In the genomic region with DNA sequence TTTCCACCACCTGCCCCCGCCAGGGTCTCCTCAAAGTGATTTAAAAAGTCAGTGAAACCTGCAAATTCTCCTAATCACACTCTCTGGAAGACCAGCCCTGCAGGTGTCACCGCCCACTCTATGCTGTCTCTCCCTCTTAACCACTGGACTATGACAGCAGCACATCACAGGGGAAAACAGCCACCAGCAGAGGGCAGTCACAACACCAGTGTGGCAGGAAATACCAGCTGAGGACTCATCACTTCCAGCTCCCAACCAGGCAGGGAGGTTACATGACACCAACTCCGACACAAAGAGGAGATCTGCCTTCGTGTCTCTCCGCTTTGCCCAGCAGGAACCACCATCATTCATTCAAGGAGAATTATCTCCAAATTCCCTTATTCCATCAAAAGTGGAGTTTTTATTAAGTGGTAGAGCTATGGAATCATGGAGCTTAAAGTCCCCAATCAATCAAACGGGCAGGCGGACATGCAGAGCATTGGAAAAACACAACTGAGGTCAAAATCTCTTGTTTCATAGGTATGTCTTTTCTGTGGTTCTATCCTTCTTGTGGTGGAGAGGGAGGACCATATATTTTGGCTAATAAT, we compare ENCODE assay signal across 8 cellular contexts.
DNase-seq lines count a peak whose midpoint lies in the region; ATAC-seq, FAIRE-seq and TF ChIP-seq lines count a peak whose summit lies in the region.

No MANE protein-coding gene starts in this region.

- in situ Hi-C loops in GM12878 (cut with MboI) = loop anchor here (5.0 kb wide), 1 partner anchor 109 kb away; no protein-coding TSS in a partner anchor

- TF ChIP-seq POLR2A in GM12878 (IDR thresholded peaks at IDR 0.05; ENCODE audit: low read depth, low read length) (no peak), spleen (IDR thresholded peaks at IDR 0.05) (no peak)

- no peaks in the 10 kb centered on the region for H4K20me1 ChIP-seq in GM12878 (ENCODE audit: control insufficient read depth, insufficient read depth)

- no peaks in the 10 kb centered on the region for H3K27me3 ChIP-seq in GM12878 (replicated peaks in 1 of 2; ENCODE audit: control insufficient read depth in 2 of 2, insufficient read depth in 2 of 2, low read length in 1 of 2)
- H3K27me3 ChIP-seq in iPS-20b (ENCODE audit: insufficient read depth, low read length) = no peaks in the 10 kb centered on the region
- no peaks in the 10 kb centered on the region for H3K27me3 ChIP-seq in spleen (replicated peaks in 1 of 7)

- RAD21 ChIA-PET in GM12878 (lab: Charles Lee; ENCODE audit: unreplicated experiment) = interaction anchor here (0.5 to 2.4 kb wide), 11 partner anchors 17 to 1306 kb away, joined by 3 to 17 read pairs (median 4); no protein-coding TSS in a partner anchor

- H3K36me3 ChIP-seq in GM12878 (ENCODE audit: control insufficient read depth in 2 of 2, insufficient read depth in 2 of 2, low read length in 1 of 2) = no peaks in the 10 kb centered on the region; a peak in 1 of 4 replicates
- H3K36me3 ChIP-seq in iPS-20b (ENCODE audit: insufficient read depth, low read depth, low read length) = 0 out of 2 replicates have a peak, but pooled peaks cover 8% of the 10 kb centered on the region
- peaks cover 0 to 5% (median 0%) of the 10 kb centered on the region in 6 donors for H3K36me3 ChIP-seq in spleen

- 55% methylated on average over 7 of the region's 7 CpGs for WGBS in GM12878 (ENCODE audit: insufficient coverage, insufficient replicate concordance, low lambda C conversion rate, missing lambda C conversion rate)
- 69 to 76% (median 75%) methylated on average over 7 of the region's 7 CpGs for WGBS in spleen, 5 donors

- ATAC-seq in HG02623 (IDR thresholded peaks at IDR 0.05; ENCODE audit: unreplicated experiment) = peak; percentile 67
- ATAC-seq in GM12878 = peak; percentile 86

- DNase-seq in GM10266 (ENCODE audit: extremely low spot score) (peak; percentile 65), NCI-H146 treated with DMSO at 0.1 percent for 48 hours (lab: John Stamatoyannopoulos, UW; ENCODE audit: unreplicated experiment) (peak; percentile 89), T-helper 9 cell (peak; percentile 41), GM12878 (ENCODE audit: low read depth, low spot score) (peak; percentile 64), spleen (peak; percentile 90), NCI-H1105 (lab: John Stamatoyannopoulos, UW) (no peak)

- TF ChIP-seq CTCF in GM10266 (IDR thresholded peaks at IDR 0.05; ENCODE audit: control insufficient read depth, insufficient read depth, low read depth, missing control alignments) (peak; percentile 78), GM12878 (IDR thresholded peaks at IDR 0.05 in 2 of 3, conservative IDR thresholded peaks at IDR 0.05 in 1 of 3; ENCODE audit: control insufficient read depth in 2 of 3, extremely low read depth in 1 of 3, insufficient read depth in 1 of 3, low read depth in 3 of 3, low read length in 3 of 3) (peak; percentile 67 to 87 (median 78)), spleen (IDR thresholded peaks at IDR 0.05 in 8 of 11, conservative IDR thresholded peaks at IDR 0.05 in 3 of 11) (peak; percentile 44 to 84 (median 70))

- POLR2A ChIA-PET in GM12878 (lab: Charles Lee) = interaction anchor here (0.9 kb wide), 1 partner anchor 29 kb away, joined by 3 read pairs; no protein-coding TSS in a partner anchor

- FAIRE-seq in GM12878 (lab: Jason Lieb, UNC) = peak; percentile 74

- H3K4me2 ChIP-seq in GM12878 (ENCODE audit: control insufficient read depth, insufficient read depth) = peak overlapping the region; percentile 46

- CTCF ChIA-PET in GM12878 (lab: Yijun Ruan, JAX) = interaction anchor here (0.6 to 11.5 kb wide), 43 partner anchors 8 to 816 kb away, joined by 3 to 224 read pairs (median 4); no protein-coding TSS in a partner anchor

- H2AFZ ChIP-seq in GM12878 (ENCODE audit: control insufficient read depth, low read depth, low read length) = peak overlapping the region; percentile 22; the same call in 1 of the 2 replicates

- no peak overlapping the region for H3K9ac ChIP-seq in GM12878 (ENCODE audit: control insufficient read depth, insufficient read depth, low read length)
- 0 out of 2 replicates have a peak overlapping the region, but pooled peaks have one; percentile 19 for H3K9ac ChIP-seq in iPS-20b (ENCODE audit: low read depth, low read length)

- H3K79me2 ChIP-seq in GM12878 (ENCODE audit: control insufficient read depth, insufficient read depth, low read length) = no peaks in the 10 kb centered on the region

- H3K4me3 ChIP-seq in GM12878 (no peak overlapping the region), iPS-20b (ENCODE audit: low read length) (no peak overlapping the region), spleen (no peak overlapping the region)

- H3K4me1 ChIP-seq in GM12878 (ENCODE audit: control insufficient read depth, insufficient read depth, low read length) (peaks cover 15% of the 10 kb centered on the region), iPS-20b (ENCODE audit: insufficient read depth, low read length) (peaks cover 3% of the 10 kb centered on the region; the same call in 1 of the 2 replicates), spleen (peaks cover 0 to 46% (median 17%) of the 10 kb centered on the region in 6 donors)

- intact Hi-C loops in GM12878 (cut with micrococcal nuclease; ENCODE audit: unreplicated experiment) = loop anchor here (5.0 kb wide), 1 partner anchor 56 kb away; no protein-coding TSS in a partner anchor
- intact Hi-C loops in spleen (cut with DNase I; ENCODE audit: low total_unique reads) = no loop called here

- peak overlapping the region; percentile 39 for H3K27ac ChIP-seq in GM12878 (ENCODE audit: control insufficient read depth, insufficient read depth)
- H3K27ac ChIP-seq in iPS-20b (ENCODE audit: low read length) = peak overlapping the region; percentile 33
- H3K27ac ChIP-seq in spleen = peak overlapping the region in 3 of 8 donors; percentile 25 to 40 (median 36)

- TF ChIP-seq EP300 in GM12878 (IDR thresholded peaks at IDR 0.05; ENCODE audit: borderline replicate concordance in 1 of 2, control insufficient read depth in 1 of 2, low read depth in 2 of 2, low read length in 2 of 2) = no peak

- peak; percentile 41 for TF ChIP-seq RAD21 in GM12878 (IDR thresholded peaks at IDR 0.05; ENCODE audit: insufficient read depth, low read depth, low read length)

- H3K9me3 ChIP-seq in GM12878 (replicated peaks; ENCODE audit: control insufficient read depth, insufficient read depth, low read length) (no peaks in the 10 kb centered on the region), iPS-20b (ENCODE audit: insufficient read depth, low read depth, low read length) (no peaks in the 10 kb centered on the region), spleen (no peaks in the 10 kb centered on the region)

- SMC1A ChIA-PET in GM12878 (lab: Charles Lee; ENCODE audit: uncharacterized antibody, unreplicated experiment) = interaction anchor here (0.6 to 9.4 kb wide), 20 partner anchors 8 to 516 kb away, joined by 3 to 133 read pairs (median 3); no protein-coding TSS in a partner anchor

- BruUV-seq in GM12878 (replicated peaks; lab: Mats Ljungman, UMichigan) = no TSS peak

TF ChIP-seq in GM12878, 131 proteins besides CTCF, POLR2A, EP300 and RAD21 (continues in another document):
- TF ChIP-seq SIX5 (IDR thresholded peaks at IDR 0.05; ENCODE audit: low read depth, low read length, severe bottlenecking) = no peak
- TF ChIP-seq MEF2A (IDR thresholded peaks at IDR 0.05; ENCODE audit: insufficient read depth, low read depth, low read length) = no peak
- TF ChIP-seq, protein P1, sequence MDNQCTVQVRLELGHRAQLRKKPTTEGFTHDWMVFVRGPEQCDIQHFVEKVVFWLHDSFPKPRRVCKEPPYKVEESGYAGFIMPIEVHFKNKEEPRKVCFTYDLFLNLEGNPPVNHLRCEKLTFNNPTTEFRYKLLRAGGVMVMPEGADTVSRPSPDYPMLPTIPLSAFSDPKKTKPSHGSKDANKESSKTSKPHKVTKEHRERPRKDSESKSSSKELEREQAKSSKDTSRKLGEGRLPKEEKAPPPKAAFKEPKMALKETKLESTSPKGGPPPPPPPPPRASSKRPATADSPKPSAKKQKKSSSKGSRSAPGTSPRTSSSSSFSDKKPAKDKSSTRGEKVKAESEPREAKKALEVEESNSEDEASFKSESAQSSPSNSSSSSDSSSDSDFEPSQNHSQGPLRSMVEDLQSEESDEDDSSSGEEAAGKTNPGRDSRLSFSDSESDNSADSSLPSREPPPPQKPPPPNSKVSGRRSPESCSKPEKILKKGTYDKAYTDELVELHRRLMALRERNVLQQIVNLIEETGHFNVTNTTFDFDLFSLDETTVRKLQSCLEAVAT (IDR thresholded peaks at IDR 0.05) = 0 out of 2 replicates have a peak, but pooled peaks have one; percentile 23
- TF ChIP-seq, protein P2, sequence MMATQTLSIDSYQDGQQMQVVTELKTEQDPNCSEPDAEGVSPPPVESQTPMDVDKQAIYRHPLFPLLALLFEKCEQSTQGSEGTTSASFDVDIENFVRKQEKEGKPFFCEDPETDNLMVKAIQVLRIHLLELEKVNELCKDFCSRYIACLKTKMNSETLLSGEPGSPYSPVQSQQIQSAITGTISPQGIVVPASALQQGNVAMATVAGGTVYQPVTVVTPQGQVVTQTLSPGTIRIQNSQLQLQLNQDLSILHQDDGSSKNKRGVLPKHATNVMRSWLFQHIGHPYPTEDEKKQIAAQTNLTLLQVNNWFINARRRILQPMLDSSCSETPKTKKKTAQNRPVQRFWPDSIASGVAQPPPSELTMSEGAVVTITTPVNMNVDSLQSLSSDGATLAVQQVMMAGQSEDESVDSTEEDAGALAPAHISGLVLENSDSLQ (IDR thresholded peaks at IDR 0.05) = peak; percentile 52
- TF ChIP-seq TCF12 (IDR thresholded peaks at IDR 0.05; ENCODE audit: low read depth, low read length) = peak; percentile 73
- no peak for TF ChIP-seq HCFC1 (IDR thresholded peaks at IDR 0.05; ENCODE audit: low read length)
- peak; percentile 52 for TF ChIP-seq IKZF1 (conservative IDR thresholded peaks at IDR 0.05)
- peak; percentile 61 for TF ChIP-seq SMC3 (IDR thresholded peaks at IDR 0.05; ENCODE audit: borderline replicate concordance, low read length)
